In the genomic region with DNA sequence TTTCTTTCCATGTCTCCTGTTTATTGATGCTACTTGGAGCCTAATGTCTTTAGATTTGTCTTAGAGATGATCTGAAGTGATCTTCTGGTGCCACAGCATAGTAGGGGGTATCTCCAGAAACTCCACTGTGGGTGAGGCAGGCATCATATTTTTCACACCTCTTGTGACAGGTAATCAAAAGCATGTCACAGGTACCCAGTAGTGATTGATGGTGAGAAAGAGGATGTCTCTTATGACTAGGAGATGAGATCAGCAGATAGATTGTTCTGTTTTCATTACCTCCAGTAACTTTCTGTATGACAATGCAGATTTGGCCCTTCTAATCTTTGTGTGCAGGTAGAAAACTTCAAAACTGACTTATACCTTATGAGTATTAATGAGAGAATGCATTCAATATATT, we compare ENCODE assay signal across 11 cellular contexts. TPM values are rescaled to one million over a fixed set of nuclear protein-coding genes. Genes with fewer than 3 reads are reported as not detected.
A peak's percentile ranks its signal among the peaks of the same experiment; 100 is the strongest.
DNase-seq lines count a peak whose midpoint lies in the region; ATAC-seq, FAIRE-seq and TF ChIP-seq lines count a peak whose summit lies in the region.
"Had no signal": no experiment of that assay in that cellular context is flagged by ENCODE, and none has a peak within 500 bp of the region (broad histone marks: within the 10 kb centered on the region; RNA-seq: fewer than 3 reads in every experiment).

No MANE protein-coding gene starts in this region.

- no peaks in the 10 kb centered on the region for H3K36me3 ChIP-seq in PC-3 (ENCODE audit: low read depth, low read length)

- no peaks in the 10 kb centered on the region for H3F3A ChIP-seq in PC-3 (ENCODE audit: low read length, unreplicated experiment)

- peak; percentile 49 for ATAC-seq in GM19452 (IDR thresholded peaks at IDR 0.05; ENCODE audit: unreplicated experiment)
- peak; percentile 41 for ATAC-seq in HG03066 (IDR thresholded peaks at IDR 0.05; ENCODE audit: low read depth, unreplicated experiment)
- ATAC-seq in activated naive CD4-positive, alpha-beta T cell treated with anti-CD3 and anti-CD28 coated beads, Interleukin-2, amount 50 U/mL, for 72 hours = peak; percentile 78 to 88
- ATAC-seq in PC-3 = no peak
- ATAC-seq: Panc1 had no signal

- CTCF ChIA-PET in PC-3 (lab: Charles Lee) = no interaction called here

- H3K27ac ChIP-seq in PC-3 (ENCODE audit: low read length) = no peak overlapping the region

- DNase-seq in GM12892 (ENCODE audit: insufficient read length) (no peak), MV-4-11 (lab: John Stamatoyannopoulos, UW) (no peak), PC-3 (no peak), NCI-H2171 (lab: John Stamatoyannopoulos, UW) (no peak), DMS53 treated with DMSO at 0.1 percent for 48 hours (lab: John Stamatoyannopoulos, UW; ENCODE audit: unreplicated experiment) (no peak)
- peak in 1 of 2 donors; percentile 42 for DNase-seq in activated naive CD4-positive, alpha-beta T cell treated with anti-CD3 and anti-CD28 coated beads, Interleukin-2, amount 50 U/mL, for 72 hours (ENCODE audit: low spot score in 2 of 2)
- DNase-seq: mammary epithelial cell had no signal

- H3K9me3 Mint-ChIP-seq in activated naive CD4-positive, alpha-beta T cell treated with anti-CD3 and anti-CD28 coated beads, Interleukin-2, amount 50 U/mL, for 72 hours = no peaks in the 10 kb centered on the region

- TF ChIP-seq CTCF in PC-3 (conservative IDR thresholded peaks at IDR 0.05; ENCODE audit: low read depth, low read length) = no peak

- no peaks in the 10 kb centered on the region for H3K79me2 ChIP-seq in PC-3 (ENCODE audit: low read length)

- intact Hi-C loops in PC-3 (cut with micrococcal nuclease) = no loop called here

- no peak overlapping the region for H3K9ac ChIP-seq in PC-3 (ENCODE audit: low read length)

- peaks cover 0 to 18% of the 10 kb centered on the region in 2 donors for H3K36me3 Mint-ChIP-seq in activated naive CD4-positive, alpha-beta T cell treated with anti-CD3 and anti-CD28 coated beads, Interleukin-2, amount 50 U/mL, for 72 hours

- H3K9me3 ChIP-seq in PC-3 (ENCODE audit: low read length) = no peaks in the 10 kb centered on the region

- TF ChIP-seq POLR2A in GM12892 (IDR thresholded peaks at IDR 0.05; ENCODE audit: low read depth, low read length) = no peak

- peak overlapping the region; percentile 5 to 31 for H3K27ac Mint-ChIP-seq in activated naive CD4-positive, alpha-beta T cell treated with anti-CD3 and anti-CD28 coated beads, Interleukin-2, amount 50 U/mL, for 72 hours

- no peaks in the 10 kb centered on the region for H3K9me2 ChIP-seq in PC-3 (replicated peaks; ENCODE audit: low read length)

- BruUV-seq in PC-3 (replicated peaks; lab: Mats Ljungman, UMichigan) = no TSS peak

- H2AFZ ChIP-seq in PC-3 (ENCODE audit: low read length) = no peak overlapping the region

- no peaks in the 10 kb centered on the region for H3K27me3 ChIP-seq in PC-3 (ENCODE audit: low read length)

- H4K20me1 ChIP-seq in PC-3 (ENCODE audit: low read length) = no peaks in the 10 kb centered on the region

- POLR2A ChIA-PET in PC-3 (lab: Charles Lee; ENCODE audit: unreplicated experiment) = no interaction called here

- H3K4me2 ChIP-seq in PC-3 (ENCODE audit: low read length) = no peak overlapping the region

- H3K4me3 ChIP-seq in PC-3 (ENCODE audit: low read length) = no peak overlapping the region

- H3K4me1 ChIP-seq in PC-3 (ENCODE audit: insufficient read depth, low read length) = 0 out of 2 replicates have a peak, but pooled peaks cover 5% of the 10 kb centered on the region

- FAIRE-seq in GM12892 (lab: Jason Lieb, UNC) = peak; percentile 82

RNA-seq across cellular contexts. Expression of gene NCOA7, which starts 13.5 kb away (rescaled TPM):
- 37.6 TPM for polyA plus RNA-seq in GM12892 (2012; ENCODE audit: missing spikeins)
- 10 to 100 TPM; 50.8 to 58.8 TPM for total RNA-seq in activated naive CD4-positive, alpha-beta T cell treated with anti-CD3 and anti-CD28 coated beads, Interleukin-2, amount 50 U/mL, for 72 hours
- total RNA-seq in PC-3 (2014; rRNA removed) = 12.1 and 13.4 TPM in 2 replicates

RNA-seq across cellular contexts. Expression of gene HEY2, which starts 54.8 kb away (rescaled TPM):
- not detected for polyA plus RNA-seq in GM12892 (2012; ENCODE audit: missing spikeins)
- not detected for total RNA-seq in activated naive CD4-positive, alpha-beta T cell treated with anti-CD3 and anti-CD28 coated beads, Interleukin-2, amount 50 U/mL, for 72 hours
- not detected in 2 replicates for total RNA-seq in PC-3 (2014; rRNA removed)
- total RNA-seq: epithelial cell of proximal tubule had no signal
- polyA plus RNA-seq: mammary epithelial cell had no signal
